In genomic region chr4:6269400-6269650, GRCh38 we compare ENCODE assay signal across 8 cellular contexts. TPM values are rescaled to one million over a fixed set of nuclear protein-coding genes. Genes with fewer than 3 reads are reported as not detected.
DNase-seq lines count a peak whose midpoint lies in the region; ATAC-seq and TF ChIP-seq lines count a peak whose summit lies in the region.

No MANE protein-coding gene starts in this region.

- peaks cover 5% of the 10 kb centered on the region for H3K4me1 ChIP-seq in endocrine pancreas (ENCODE audit: control insufficient read depth, insufficient read depth, low read length)

- H3K9me3 Mint-ChIP-seq in progenitor cell of endocrine pancreas (ENCODE audit: low read depth), result no peaks in the 10 kb centered on the region

- peak overlapping the region; percentile 95 for H3K27ac Mint-ChIP-seq in progenitor cell of endocrine pancreas

- peaks cover 9% of the 10 kb centered on the region for H3K4me1 Mint-ChIP-seq in progenitor cell of endocrine pancreas (ENCODE audit: low read depth)

- DNase-seq in LNCaP clone FGC (ENCODE audit: low read depth) (no peak), progenitor cell of endocrine pancreas (ENCODE audit: low spot score, unreplicated experiment) (no peak), LoVo (ENCODE audit: low spot score) (no peak), A172 (ENCODE audit: low spot score) (no peak)
- no peak for DNase-seq in activated CD4-positive, alpha-beta T cell treated with anti-CD3 and anti-CD28 coated beads, Interleukin-2, amount 50 U/mL, for 1 hour

- peak; percentile 11 for ATAC-seq in GM18502 (IDR thresholded peaks at IDR 0.05; ENCODE audit: poor library complexity, unreplicated experiment)
- no peak for ATAC-seq in HG02642 (IDR thresholded peaks at IDR 0.05; ENCODE audit: poor library complexity, unreplicated experiment)

- H3K27me3 Mint-ChIP-seq in progenitor cell of endocrine pancreas, result peaks cover 4% of the 10 kb centered on the region

- no peaks in the 10 kb centered on the region for H3K36me3 Mint-ChIP-seq in progenitor cell of endocrine pancreas (ENCODE audit: insufficient read depth)

- H3K4me3 ChIP-seq in LNCaP clone FGC (ENCODE audit: low read depth, low read length), result peak overlapping the region; percentile 30
- H3K4me3 ChIP-seq in endocrine pancreas (ENCODE audit: control insufficient read depth, insufficient read depth, low read length), result no peak overlapping the region

- H3K27me3 ChIP-seq in endocrine pancreas (ENCODE audit: control insufficient read depth, insufficient read depth, low read length), result no peaks in the 10 kb centered on the region

- no peaks in the 10 kb centered on the region for H3K36me3 ChIP-seq in endocrine pancreas (ENCODE audit: control insufficient read depth, insufficient read depth, low read length)

- TF ChIP-seq CTCF in LNCaP clone FGC (IDR thresholded peaks at IDR 0.05; ENCODE audit: control insufficient read depth, extremely low read depth, insufficient read depth), result no peak
- TF ChIP-seq CTCF in progenitor cell of endocrine pancreas (IDR thresholded peaks at IDR 0.05; ENCODE audit: unreplicated experiment), result no peak

- peak overlapping the region; percentile 73 for H3K4me3 Mint-ChIP-seq in progenitor cell of endocrine pancreas (ENCODE audit: low read depth)

- peak overlapping the region; percentile 80 for H3K9ac ChIP-seq in endocrine pancreas (ENCODE audit: control insufficient read depth, insufficient read depth, low read length)

- no peaks in the 10 kb centered on the region for H3K9me3 ChIP-seq in endocrine pancreas (ENCODE audit: control insufficient read depth, low read length)

RNA-seq across cellular contexts. Expression of gene WFS1, which starts 0.3 kb away (rescaled TPM):
- 31.3 and 37.9 TPM in 2 replicates for total RNA-seq in progenitor cell of endocrine pancreas
- total RNA-seq in A172 (2014; rRNA removed; shearing (Covaris generic)), result 52.8 and 54.2 TPM in 2 replicates
